In the genomic region with DNA sequence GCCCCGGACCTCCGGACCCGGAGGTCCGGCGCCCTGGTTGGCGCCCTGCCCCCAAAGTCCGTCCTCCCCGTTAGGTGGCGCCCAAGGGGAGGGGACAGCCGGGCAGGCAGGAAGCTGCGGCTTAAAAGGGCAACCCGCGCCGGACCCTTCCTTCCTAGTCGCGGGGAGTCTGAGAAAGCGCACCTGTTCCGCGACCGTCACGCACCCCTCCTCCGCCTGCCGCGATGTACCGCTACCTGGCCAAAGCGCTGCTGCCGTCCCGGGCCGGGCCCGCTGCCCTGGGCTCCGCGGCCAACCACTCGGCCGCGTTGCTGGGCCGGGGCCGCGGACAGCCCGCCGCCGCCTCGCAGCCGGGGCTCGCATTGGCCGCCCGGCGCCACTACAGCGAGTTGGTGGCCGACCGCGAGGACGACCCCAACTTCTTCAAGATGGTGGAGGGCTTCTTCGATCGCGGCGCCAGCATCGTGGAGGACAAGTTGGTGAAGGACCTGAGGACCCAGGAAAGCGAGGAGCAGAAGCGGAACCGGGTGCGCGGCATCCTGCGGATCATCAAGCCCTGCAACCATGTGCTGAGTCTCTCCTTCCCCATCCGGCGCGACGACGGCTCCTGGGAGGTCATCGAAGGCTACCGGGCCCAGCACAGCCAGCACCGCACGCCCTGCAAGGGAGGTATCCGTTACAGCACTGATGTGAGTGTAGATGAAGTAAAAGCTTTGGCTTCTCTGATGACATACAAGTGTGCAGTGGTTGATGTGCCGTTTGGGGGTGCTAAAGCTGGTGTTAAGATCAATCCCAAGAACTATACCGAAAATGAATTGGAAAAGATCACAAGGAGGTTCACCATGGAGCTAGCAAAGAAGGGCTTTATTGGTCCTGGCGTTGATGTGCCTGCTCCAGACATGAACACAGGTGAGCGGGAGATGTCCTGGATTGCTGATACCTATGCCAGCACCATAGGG, we compare ENCODE assay signal across 8 cellular contexts. TPM values are rescaled to one million over a fixed set of nuclear protein-coding genes. Genes with fewer than 3 reads are reported as not detected.
DNase-seq lines count a peak whose midpoint lies in the region; ATAC-seq, FAIRE-seq and TF ChIP-seq lines count a peak whose summit lies in the region.
"Not testable (repeated sequence)": the region's sequence is repeated elsewhere in the genome, so short reads cannot be mapped to it uniquely, and the experiment has no call there.

A gene (plus strand): TSS at position 150 of the 959 bp plus-strand sequence. CDS start 75 bp downstream, at position 225.

- H3K9me3 Mint-ChIP-seq in activated CD8-positive, alpha-beta memory T cell treated with anti-CD3 and anti-CD28 coated beads, Interleukin-2, amount 10 ng/mL, durations not matched to agents 7 days and 5 days (ENCODE audit: low read depth); memory B cell: not testable (repeated sequence)

- not testable (repeated sequence) for TF ChIP-seq POLR2A in GM12892 (IDR thresholded peaks at IDR 0.05; ENCODE audit: low read depth, low read length)

- peak; percentile 18 for DNase-seq in GM12892 (ENCODE audit: insufficient read length)
- DNase-seq in activated CD8-positive, alpha-beta memory T cell treated with anti-CD3 and anti-CD28 coated beads, Interleukin-2, amount 10 ng/mL, durations not matched to agents 7 days and 5 days; memory B cell (ENCODE audit: low spot score in 2 of 2): not testable (repeated sequence)
- peak in 6 of 10 donors; percentile 14 to 52 (median 42) for DNase-seq in dorsolateral prefrontal cortex
- DNase-seq in heart right ventricle: peak; percentile 24 to 58

- H3K27me3 Mint-ChIP-seq in activated CD8-positive, alpha-beta memory T cell treated with anti-CD3 and anti-CD28 coated beads, Interleukin-2, amount 10 ng/mL, durations not matched to agents 7 days and 5 days; memory B cell: not testable (repeated sequence)

- H3K4me1 ChIP-seq in ACC112 (ENCODE audit: control insufficient read depth, insufficient read depth, low read length, unreplicated experiment); HUES64 (ENCODE audit: insufficient read depth, low read length); heart right ventricle; skeletal muscle satellite cell (ENCODE audit: control insufficient read depth, insufficient read depth, low read length): not testable (repeated sequence)

- not testable (repeated sequence) for H3K9me3 ChIP-seq in HUES64 (ENCODE audit: insufficient read depth, low read depth, low read length); heart right ventricle; skeletal muscle satellite cell (replicated peaks; ENCODE audit: low read length)

- H3K27ac ChIP-seq in ACC112 (ENCODE audit: low read depth, low read length); HUES64 (ENCODE audit: low read depth, low read length); dorsolateral prefrontal cortex: not testable (repeated sequence)
- H3K27ac ChIP-seq in heart right ventricle: peak within 1 kb of the TSS in 1 of 10 donors; percentile 34

- intact Hi-C loops in dorsolateral prefrontal cortex (cut with DNase I) (loop anchor here in 1 of 2 donors (10.0 kb wide), 1 partner anchor 117 kb away; no protein-coding TSS in a partner anchor), heart right ventricle (cut with DNase I) (loop anchor here in 1 of 10 donors (10.0 kb wide), 1 partner anchor 253 kb away; no protein-coding TSS in a partner anchor)

- not testable (repeated sequence) for H3K4me3 Mint-ChIP-seq in activated CD8-positive, alpha-beta memory T cell treated with anti-CD3 and anti-CD28 coated beads, Interleukin-2, amount 10 ng/mL, durations not matched to agents 7 days and 5 days; memory B cell

- not testable (repeated sequence) for H3K36me3 Mint-ChIP-seq in activated CD8-positive, alpha-beta memory T cell treated with anti-CD3 and anti-CD28 coated beads, Interleukin-2, amount 10 ng/mL, durations not matched to agents 7 days and 5 days; memory B cell

- H3K4me3 ChIP-seq in ACC112 (ENCODE audit: low read depth, low read length) (peak within 1 kb of the TSS; percentile 66), HUES64 (ENCODE audit: low read length) (peak within 1 kb of the TSS; percentile 46), dorsolateral prefrontal cortex (peak within 1 kb of the TSS in 56 of 59 donors; percentile 7 to 66 (median 44)), heart right ventricle (peak within 1 kb of the TSS in 9 of 10 donors; percentile 24 to 54 (median 45)), skeletal muscle satellite cell (ENCODE audit: low read length) (peak within 1 kb of the TSS; percentile 64)

- H2AFZ ChIP-seq in ACC112 (ENCODE audit: low read length, unreplicated experiment): not testable (repeated sequence)

- not testable (repeated sequence) for H3K27ac Mint-ChIP-seq in activated CD8-positive, alpha-beta memory T cell treated with anti-CD3 and anti-CD28 coated beads, Interleukin-2, amount 10 ng/mL, durations not matched to agents 7 days and 5 days; memory B cell

- TF ChIP-seq CTCF in dorsolateral prefrontal cortex (IDR thresholded peaks at IDR 0.05 in 54 of 56, conservative IDR thresholded peaks at IDR 0.05 in 2 of 56; ENCODE audit: low read depth in 1 of 56, partially characterized antibody in 56 of 56): peak in 43 of 56 donors; percentile 12 to 60 (median 35)
- TF ChIP-seq CTCF in heart right ventricle (IDR thresholded peaks at IDR 0.05): peak; percentile 12 to 60 (median 42)

- 13% methylated on average over 70 of the region's 77 CpGs for WGBS in HUES64
- WGBS in heart right ventricle, 2 donors: 14 to 16% methylated on average over 37 to 68 of the region's 77 CpGs

- not testable (repeated sequence) for H3K9ac ChIP-seq in HUES64 (ENCODE audit: low read depth, low read length); skeletal muscle satellite cell (ENCODE audit: low read depth, low read length)

- peak within 1 kb of the TSS; percentile 82 for H3K4me2 ChIP-seq in skeletal muscle satellite cell (ENCODE audit: low read length)

- H3K36me3 ChIP-seq in ACC112 (ENCODE audit: insufficient read depth, low read length); HUES64 (ENCODE audit: insufficient read depth, low read length); heart right ventricle; skeletal muscle satellite cell (ENCODE audit: insufficient read depth, low read length): not testable (repeated sequence)

- CTCF ChIA-PET in activated CD8-positive, alpha-beta memory T cell treated with anti-CD3 and anti-CD28 coated beads, Interleukin-2, amount 10 ng/mL, durations not matched to agents 7 days and 5 days (lab: Charles Lee): not testable (repeated sequence)

- H3K79me2 ChIP-seq in ACC112 (ENCODE audit: control insufficient read depth, insufficient read depth, low read length, unreplicated experiment): not testable (repeated sequence)

- peak; percentile 97 for FAIRE-seq in GM12892 (lab: Jason Lieb, UNC)

- not testable (repeated sequence) for H3K4me1 Mint-ChIP-seq in activated CD8-positive, alpha-beta memory T cell treated with anti-CD3 and anti-CD28 coated beads, Interleukin-2, amount 10 ng/mL, durations not matched to agents 7 days and 5 days; memory B cell

- ATAC-seq in activated CD8-positive, alpha-beta memory T cell treated with anti-CD3 and anti-CD28 coated beads, Interleukin-2, amount 10 ng/mL, durations not matched to agents 7 days and 5 days: peak; percentile 64
- ATAC-seq in heart right ventricle (peak in 7 of 8 donors; percentile 47 to 87 (median 79)), memory B cell (ENCODE audit: low read depth) (peak; percentile 47)

- H3K27me3 ChIP-seq in ACC112 (ENCODE audit: insufficient read depth, low read length); heart right ventricle; skeletal muscle satellite cell (ENCODE audit: control insufficient read depth, insufficient read depth, low read length): not testable (repeated sequence)
- peaks cover 32% of the 10 kb centered on the region for H3K27me3 ChIP-seq in HUES64 (ENCODE audit: insufficient read depth, low read length)
- H3K27me3 ChIP-seq in dorsolateral prefrontal cortex: peaks cover 0 to 21% (median 0%) of the 10 kb centered on the region in 45 donors

RNA-seq across cellular contexts. Expression of the gene that starts here (rescaled TPM):
- 1.1 TPM for polyA plus RNA-seq in GM12892 (2012; ENCODE audit: missing spikeins)
- 2.1 TPM for polyA plus RNA-seq in HUES64 (2013, experiment 1 of 2)
- 2.4 TPM for polyA plus RNA-seq in HUES64 (2013, experiment 2 of 2)
- under 1 TPM; 0.38 to 0.80 TPM for total RNA-seq in activated CD8-positive, alpha-beta memory T cell treated with anti-CD3 and anti-CD28 coated beads, Interleukin-2, amount 10 ng/mL, durations not matched to agents 7 days and 5 days
- total RNA-seq in dorsolateral prefrontal cortex: 10 to 100 TPM in 2 of 120 experiments, 1 to 10 TPM in 118; 2.7 to 10.8 (median 6.4) TPM
- total RNA-seq in heart right ventricle: 1 to 10 TPM in 5 of 10 donors, under 1 TPM in 5; 0.72 to 1.7 (median 0.97) TPM
- polyA plus RNA-seq in heart right ventricle: under 1 TPM; 0.62 to 0.73 TPM
- 2.4 and 4.1 TPM in 2 replicates for total RNA-seq in skeletal muscle satellite cell (2012; rRNA removed)

Comparison
In these comparisons a context has a peak if more than half of its experiments do, and no peak if none do; other contexts are left out.
1. Peak in ATAC-seq in activated CD8-positive, alpha-beta memory T cell treated with anti-CD3 and anti-CD28 coated beads, Interleukin-2, amount 10 ng/mL, durations not matched to agents 7 days and 5 days; RNA of the gene not detected or under 1 TPM.